Comparison of ENCODE assay signal across 37 cellular contexts in genomic region chr21:40504825-40505224, GRCh38.
"Had no signal": no experiment of that assay in that cellular context is flagged by ENCODE, and none has a peak within 500 bp of the region (broad histone marks: within the 10 kb centered on the region; RNA-seq: fewer than 3 reads in every experiment).

No MANE protein-coding gene starts in this region.

- DNase-seq: activated CD4-positive, alpha-beta memory T cell treated with anti-CD3 and anti-CD28 coated beads, Interleukin-2, amount 10 ng/mL, durations not matched to agents 7 days and 5 days; activated CD4-positive, alpha-beta T cell treated with anti-CD3 and anti-CD28 coated beads for 1 hour; activated CD4-positive, alpha-beta T cell treated with anti-CD3 and anti-CD28 coated beads for 48 hours; activated CD4-positive, CD25-positive, alpha-beta regulatory T cell; activated CD8-positive, alpha-beta memory T cell treated with anti-CD3 and anti-CD28 coated beads for 24 hours; activated CD8-positive, alpha-beta memory T cell treated with anti-CD3 and anti-CD28 coated beads, Interleukin-2, amount 10 ng/mL, durations not matched to agents 7 days and 5 days; activated CD8-positive, alpha-beta memory T cell treated with anti-CD3 and anti-CD28 coated beads, Interleukin-2, amount 50 U/mL, for 48 hours; activated effector memory CD4-positive, alpha-beta T cell treated with Interleukin-2 at 50 U/mL for 16 hours; activated naive CD4-positive, alpha-beta T cell treated with anti-CD3 and anti-CD28 coated beads, Interleukin-2, amount 10 ng/mL, durations not matched to agents 7 days and 5 days; activated naive CD8-positive, alpha-beta T cell treated with anti-CD3 and anti-CD28 coated beads, Interleukin-2, amount 50 U/mL, for 24 hours; activated T-cell treated with anti-CD3 and anti-CD28 coated beads, Interleukin-2, amount 50 U/mL, for 48 hours; anterior cingulate cortex; central memory CD4-positive, alpha-beta T cell; Karpas-422; KBM-7; MG63; NCI-H1048; NCI-H1105 treated with DMSO at 0.1 percent for 48 hours; NCI-H1436; NCI-H1694; NCI-H1930; NCI-H2081 treated with DMSO at 0.1 percent for 48 hours; NCI-H2227 treated with DMSO at 0.1 percent for 48 hours; NCI-H446; NCI-H510A treated with DMSO at 0.1 percent for 48 hours; NCI-H526 treated with DMSO at 0.1 percent for 48 hours; NK-92 treated with Interleukin-12 subunit alpha and Interleukin-12 subunit beta, amount 100 ng/mL, for 24 hours; PC-3; Peyer's patch; RPMI8226; SIG-M5; SW 1271; T-helper 1 cell; T-helper 2 cell; T-helper 9 cell had no signal

- H3K4me1 ChIP-seq: Peyer's patch had no signal

- H3K27me3 ChIP-seq: Peyer's patch had no signal

- H3K27ac ChIP-seq: Peyer's patch, VCaP had no signal

- ATAC-seq: activated CD8-positive, alpha-beta memory T cell treated with anti-CD3 and anti-CD28 coated beads, Interleukin-2, amount 10 ng/mL, durations not matched to agents 7 days and 5 days; activated naive CD8-positive, alpha-beta T cell treated with anti-CD3 and anti-CD28 coated beads, Interleukin-2, amount 50 U/mL, for 24 hours; PC-3; Right ventricle myocardium inferior had no signal
